In the genomic region with DNA sequence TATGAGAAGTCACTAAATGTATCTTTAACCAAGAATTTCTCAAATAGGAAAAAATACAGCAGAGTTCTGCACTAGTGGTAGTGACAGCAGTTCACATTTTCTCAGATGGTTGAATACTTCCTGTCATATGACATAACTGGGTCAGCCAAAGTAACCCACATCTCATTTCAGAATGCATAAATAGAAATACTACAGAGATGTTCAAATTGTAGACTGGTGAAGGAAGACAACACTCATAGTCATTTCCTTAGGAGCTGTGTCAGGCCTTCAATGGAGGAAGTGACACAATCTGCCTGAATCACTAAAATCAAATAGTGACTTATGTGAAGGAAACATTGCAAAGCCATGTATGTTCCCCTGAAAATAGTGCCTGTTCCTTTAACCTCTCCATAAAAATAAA, we compare ENCODE assay signal across 8 cellular contexts. TPM values are rescaled to one million over a fixed set of nuclear protein-coding genes. Genes with fewer than 3 reads are reported as not detected.
DNase-seq lines count a peak whose midpoint lies in the region; ATAC-seq and TF ChIP-seq lines count a peak whose summit lies in the region.

No MANE protein-coding gene starts in this region.

- H3K4me3 ChIP-seq in GM12864 (ENCODE audit: low read depth, low read length) = no peak overlapping the region
- no peak overlapping the region for H3K4me3 ChIP-seq in Jurkat, Clone E6-1 (ENCODE audit: low read length)

- TF ChIP-seq CTCF in GM12864 (IDR thresholded peaks at IDR 0.05; ENCODE audit: low read depth, low read length, missing control alignments) = no peak

- peak; percentile 94 for ATAC-seq in GM21447 (IDR thresholded peaks at IDR 0.05; ENCODE audit: unreplicated experiment)
- ATAC-seq in left colon = peak; percentile 23
- no peak for ATAC-seq in HG02840 (IDR thresholded peaks at IDR 0.05; ENCODE audit: low FRiP score, unreplicated experiment)

- peak; percentile 62 for DNase-seq in GM12864 (ENCODE audit: low read depth)
- peak; percentile 83 for DNase-seq in Jurkat, Clone E6-1 (ENCODE audit: low read depth, low spot score)
- peak; percentile 4 for DNase-seq in activated gamma-delta T cell treated with anti-CD3 and anti-CD28 coated beads, Interleukin-2, amount 50 U/mL, for 16 hours (ENCODE audit: low read depth)
- DNase-seq in left colon = no peak
- DNase-seq in NCI-H2107 treated with DMSO at 0.1 percent for 48 hours (lab: John Stamatoyannopoulos, UW; ENCODE audit: unreplicated experiment) = no peak
- DNase-seq in erythroblast (lab: John Stamatoyannopoulos, UW) = no peak

- no peak for TF ChIP-seq POLR2A in erythroblast (IDR thresholded peaks at IDR 0.05; ENCODE audit: low read length)

- intact Hi-C loops in left colon (cut with DNase I, micrococcal nuclease) = no loop called here

RNA-seq across cellular contexts. Expression of a gene that starts 32.4 kb away (rescaled TPM):
- 9.5 TPM for polyA plus RNA-seq in Jurkat, Clone E6-1 (2012; ENCODE audit: insufficient read depth, insufficient read length)
- total RNA-seq in left colon = 10 to 100 TPM in 1 of 2 donors, 1 to 10 TPM in 1; 6.7 to 32.4 TPM

Comparison
In these comparisons a context has a peak if more than half of its experiments do, and no peak if none do; other contexts are left out.
1. DNase-seq: peak in GM12864 (single experiment), Jurkat, Clone E6-1 (single experiment) and activated gamma-delta T cell treated with anti-CD3 and anti-CD28 coated beads, Interleukin-2, amount 50 U/mL, for 16 hours (single experiment); none in left colon (0 of 2), NCI-H2107 treated with DMSO at 0.1 percent for 48 hours (single experiment) and erythroblast (0 of 2).